2 cellular contexts compared by ENCODE assay signal in the genomic region with DNA sequence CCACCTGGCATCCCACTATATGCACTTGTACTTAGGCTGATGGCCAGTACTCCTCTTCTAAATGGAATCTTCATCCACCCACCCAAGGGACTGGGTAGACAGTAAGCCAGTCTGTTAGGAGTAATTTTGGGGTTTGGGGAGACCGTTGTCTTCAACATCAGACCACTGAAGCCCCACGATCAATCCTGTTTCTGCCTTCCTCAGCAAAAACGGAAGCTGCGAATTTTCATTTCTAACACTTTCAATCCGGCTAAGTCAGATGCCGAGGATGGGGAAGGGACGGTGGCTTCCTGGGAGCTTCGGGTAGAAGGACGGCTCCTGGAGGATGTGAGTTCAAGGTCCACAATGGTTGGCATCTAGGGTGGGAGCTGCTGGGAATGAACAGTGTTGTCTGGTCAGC.
TF ChIP-seq lines count a peak whose summit lies in the region.

No MANE protein-coding gene starts in this region.

TF ChIP-seq in SK-N-SH, 30 proteins besides CTCF, POLR2A, EP300 and RAD21 (continued from another document):
- TF ChIP-seq, protein P1, sequence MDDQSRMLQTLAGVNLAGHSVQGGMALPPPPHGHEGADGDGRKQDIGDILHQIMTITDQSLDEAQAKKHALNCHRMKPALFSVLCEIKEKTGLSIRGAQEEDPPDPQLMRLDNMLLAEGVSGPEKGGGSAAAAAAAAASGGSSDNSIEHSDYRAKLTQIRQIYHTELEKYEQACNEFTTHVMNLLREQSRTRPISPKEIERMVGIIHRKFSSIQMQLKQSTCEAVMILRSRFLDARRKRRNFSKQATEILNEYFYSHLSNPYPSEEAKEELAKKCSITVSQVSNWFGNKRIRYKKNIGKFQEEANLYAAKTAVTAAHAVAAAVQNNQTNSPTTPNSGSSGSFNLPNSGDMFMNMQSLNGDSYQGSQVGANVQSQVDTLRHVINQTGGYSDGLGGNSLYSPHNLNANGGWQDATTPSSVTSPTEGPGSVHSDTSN (IDR thresholded peaks at IDR 0.05): no peak
- TF ChIP-seq RFX5 (IDR thresholded peaks at IDR 0.05; ENCODE audit: low read length) (no peak), POLR2AphosphoS5 (IDR thresholded peaks at IDR 0.05; ENCODE audit: low read depth, low read length) (no peak)
- TF ChIP-seq, protein P2, sequence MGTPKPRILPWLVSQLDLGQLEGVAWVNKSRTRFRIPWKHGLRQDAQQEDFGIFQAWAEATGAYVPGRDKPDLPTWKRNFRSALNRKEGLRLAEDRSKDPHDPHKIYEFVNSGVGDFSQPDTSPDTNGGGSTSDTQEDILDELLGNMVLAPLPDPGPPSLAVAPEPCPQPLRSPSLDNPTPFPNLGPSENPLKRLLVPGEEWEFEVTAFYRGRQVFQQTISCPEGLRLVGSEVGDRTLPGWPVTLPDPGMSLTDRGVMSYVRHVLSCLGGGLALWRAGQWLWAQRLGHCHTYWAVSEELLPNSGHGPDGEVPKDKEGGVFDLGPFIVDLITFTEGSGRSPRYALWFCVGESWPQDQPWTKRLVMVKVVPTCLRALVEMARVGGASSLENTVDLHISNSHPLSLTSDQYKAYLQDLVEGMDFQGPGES (IDR thresholded peaks at IDR 0.05; ENCODE audit: low read depth, low read length): no peak

TF ChIP-seq in SK-N-SH treated with all-trans-retinoic acid at 6 μM for 48 hours, 23 proteins besides CTCF, POLR2A, EP300 and RAD21 (continued from another document):
- TF ChIP-seq, protein P3, sequence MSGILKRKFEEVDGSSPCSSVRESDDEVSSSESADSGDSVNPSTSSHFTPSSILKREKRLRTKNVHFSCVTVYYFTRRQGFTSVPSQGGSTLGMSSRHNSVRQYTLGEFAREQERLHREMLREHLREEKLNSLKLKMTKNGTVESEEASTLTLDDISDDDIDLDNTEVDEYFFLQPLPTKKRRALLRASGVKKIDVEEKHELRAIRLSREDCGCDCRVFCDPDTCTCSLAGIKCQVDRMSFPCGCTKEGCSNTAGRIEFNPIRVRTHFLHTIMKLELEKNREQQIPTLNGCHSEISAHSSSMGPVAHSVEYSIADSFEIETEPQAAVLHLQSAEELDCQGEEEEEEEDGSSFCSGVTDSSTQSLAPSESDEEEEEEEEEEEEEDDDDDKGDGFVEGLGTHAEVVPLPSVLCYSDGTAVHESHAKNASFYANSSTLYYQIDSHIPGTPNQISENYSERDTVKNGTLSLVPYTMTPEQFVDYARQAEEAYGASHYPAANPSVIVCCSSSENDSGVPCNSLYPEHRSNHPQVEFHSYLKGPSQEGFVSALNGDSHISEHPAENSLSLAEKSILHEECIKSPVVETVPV (CRISPR knock-in tag; IDR thresholded peaks at IDR 0.05): no peak
- TF ChIP-seq, protein P4, sequence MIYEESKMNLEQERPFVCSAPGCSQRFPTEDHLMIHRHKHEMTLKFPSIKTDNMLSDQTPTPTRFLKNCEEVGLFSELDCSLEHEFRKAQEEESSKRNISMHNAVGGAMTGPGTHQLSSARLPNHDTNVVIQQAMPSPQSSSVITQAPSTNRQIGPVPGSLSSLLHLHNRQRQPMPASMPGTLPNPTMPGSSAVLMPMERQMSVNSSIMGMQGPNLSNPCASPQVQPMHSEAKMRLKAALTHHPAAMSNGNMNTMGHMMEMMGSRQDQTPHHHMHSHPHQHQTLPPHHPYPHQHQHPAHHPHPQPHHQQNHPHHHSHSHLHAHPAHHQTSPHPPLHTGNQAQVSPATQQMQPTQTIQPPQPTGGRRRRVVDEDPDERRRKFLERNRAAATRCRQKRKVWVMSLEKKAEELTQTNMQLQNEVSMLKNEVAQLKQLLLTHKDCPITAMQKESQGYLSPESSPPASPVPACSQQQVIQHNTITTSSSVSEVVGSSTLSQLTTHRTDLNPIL (CRISPR knock-in tag; IDR thresholded peaks at IDR 0.05; ENCODE audit: low read depth): no peak
- TF ChIP-seq GLIS3 (CRISPR knock-in tag; IDR thresholded peaks at IDR 0.05): no peak
- no peak for TF ChIP-seq ZFP30 (CRISPR knock-in tag; IDR thresholded peaks at IDR 0.05)
- TF ChIP-seq TCF4 (CRISPR knock-in tag; IDR thresholded peaks at IDR 0.05; ENCODE audit: borderline replicate concordance): no peak
- TF ChIP-seq BACH2 (CRISPR knock-in tag; IDR thresholded peaks at IDR 0.05; ENCODE audit: borderline replicate concordance): no peak
- no peak for TF ChIP-seq PPARA (CRISPR knock-in tag; IDR thresholded peaks at IDR 0.05; ENCODE audit: borderline replicate concordance)
- no peak for TF ChIP-seq ESRRG (CRISPR knock-in tag; IDR thresholded peaks at IDR 0.05)
- no peak for TF ChIP-seq ZNF8 (CRISPR knock-in tag; IDR thresholded peaks at IDR 0.05)
- TF ChIP-seq ARNTL (CRISPR knock-in tag; IDR thresholded peaks at IDR 0.05; ENCODE audit: borderline replicate concordance, low read depth): no peak
- no peak for TF ChIP-seq ZNF565 (CRISPR knock-in tag; conservative IDR thresholded peaks at IDR 0.05; ENCODE audit: low read depth)
- no peak for TF ChIP-seq SNAI2 (CRISPR knock-in tag; IDR thresholded peaks at IDR 0.05)
- TF ChIP-seq TOX (CRISPR knock-in tag; IDR thresholded peaks at IDR 0.05; ENCODE audit: borderline replicate concordance): no peak
